Comparison of ENCODE assay signal across 8 cellular contexts in the genomic region with DNA sequence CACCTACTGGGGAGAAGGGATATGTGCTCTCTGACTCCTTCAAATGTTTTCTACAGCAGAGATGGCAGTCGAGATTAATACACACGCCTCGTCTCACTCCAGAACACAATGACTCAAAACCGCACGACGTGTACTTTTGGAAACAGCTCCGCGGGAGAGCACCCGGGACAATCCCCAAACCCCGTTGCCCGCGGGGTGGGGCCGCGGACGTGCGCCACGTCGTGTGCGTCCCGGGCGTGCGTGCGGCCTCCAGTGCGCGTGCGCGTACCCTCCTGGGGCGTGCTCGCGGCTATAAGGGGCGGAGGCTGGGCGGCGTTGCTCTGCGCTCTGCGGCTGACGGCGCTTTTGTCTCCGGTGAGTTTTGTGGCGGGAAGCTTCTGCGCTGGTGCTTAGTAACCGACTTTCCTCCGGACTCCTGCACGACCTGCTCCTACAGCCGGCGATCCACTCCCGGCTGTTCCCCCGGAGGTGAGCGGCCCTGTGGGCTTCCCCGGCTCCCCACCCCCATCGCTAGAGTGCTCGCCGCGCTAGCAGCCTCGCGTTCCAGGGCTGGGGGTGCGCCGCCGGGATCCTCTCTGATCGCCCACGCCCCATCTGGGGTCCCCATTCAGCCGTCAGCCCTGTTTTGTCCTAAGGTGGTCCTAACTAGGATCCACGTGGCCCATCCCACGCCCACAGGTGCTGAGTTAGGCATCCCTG. TPM values are rescaled to one million over a fixed set of nuclear protein-coding genes. Genes with fewer than 3 reads are reported as not detected.
DNase-seq lines count a peak whose midpoint lies in the region; ATAC-seq and TF ChIP-seq lines count a peak whose summit lies in the region.

A gene with protein sequence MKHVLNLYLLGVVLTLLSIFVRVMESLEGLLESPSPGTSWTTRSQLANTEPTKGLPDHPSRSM (plus strand): TSS at position 323 of the 699 bp plus-strand sequence. CDS start 1,391 bp downstream, outside the sequence.

- H3K27me3 ChIP-seq in spleen (replicated peaks in 1 of 7) = no peaks in the 10 kb centered on the region

- DNase-seq in AG09309 (ENCODE audit: low read depth) (peak; percentile 93), NCI-H345 (lab: John Stamatoyannopoulos, UW) (peak; percentile 94), caudate nucleus (lab: John Stamatoyannopoulos, UW) (peak in 60 of 61 donors; percentile 35 to 94 (median 82)), inferior parietal cortex (ENCODE audit: extremely low spot score) (peak; percentile 93), spleen (peak; percentile 98)
- peak; percentile 81 to 88 (median 86) for DNase-seq in activated CD4-positive, CD25-positive, alpha-beta regulatory T cell (lab: John Stamatoyannopoulos, UW)

- TF ChIP-seq CTCF in AG09309 (IDR thresholded peaks at IDR 0.05; ENCODE audit: control insufficient read depth, insufficient read depth, low read depth, low read length, missing control alignments) (no peak), spleen (IDR thresholded peaks at IDR 0.05 in 8 of 11, conservative IDR thresholded peaks at IDR 0.05 in 3 of 11) (peak in 1 of 11 experiments; percentile 24)

- H3K4me1 ChIP-seq in spleen = peaks cover 7 to 61% (median 44%) of the 10 kb centered on the region in 6 donors

- ATAC-seq in GM19025 (IDR thresholded peaks at IDR 0.05; ENCODE audit: low read depth, unreplicated experiment) (peak; percentile 89), HG03280 (IDR thresholded peaks at IDR 0.05; ENCODE audit: unreplicated experiment) (peak; percentile 87)

- H3K27ac ChIP-seq in caudate nucleus (ENCODE audit: low read depth, low read length) (peak within 1 kb of the TSS; percentile 95), spleen (peak within 1 kb of the TSS; percentile 55 to 93 (median 88))

- intact Hi-C loops in spleen (cut with DNase I; ENCODE audit: low total_unique reads) = no loop called here

- H3K4me3 ChIP-seq in AG09309 (ENCODE audit: control insufficient read depth, low read depth, low read length) (peak within 1 kb of the TSS; percentile 94), spleen (peak within 1 kb of the TSS; percentile 67 to 92 (median 78))

- peak in 1 of 3 donors; percentile 70 for TF ChIP-seq POLR2A in spleen (IDR thresholded peaks at IDR 0.05)

- no peaks in the 10 kb centered on the region for H3K9me3 ChIP-seq in spleen

- H3K36me3 ChIP-seq in spleen = peaks cover 0 to 9% (median 0%) of the 10 kb centered on the region in 6 donors

- WGBS in spleen, 5 donors = 0 to 1% (median 0%) methylated on average over 27 to 63 of the region's 63 CpGs

RNA-seq across cellular contexts. Expression of the gene that starts here (rescaled TPM):
- 10 to 100 TPM in 2 of 7 donors, 1 to 10 TPM in 5; 4.2 to 16.7 (median 7.1) TPM for total RNA-seq in spleen
- 1 to 10 TPM; 3.2 to 8.2 (median 7.2) TPM for polyA plus RNA-seq in spleen

Comparison
In these comparisons a context has a peak if more than half of its experiments do, and no peak if none do; other contexts are left out.
1. Peak in every context shown above with its lines: DNase-seq, ATAC-seq, H3K4me3 ChIP-seq and H3K27ac ChIP-seq.